8 cellular contexts compared by ENCODE assay signal in genomic region chr16:22297871-22298733, GRCh38. TPM values are rescaled to one million over a fixed set of nuclear protein-coding genes. Genes with fewer than 3 reads are reported as not detected.
A peak's percentile ranks its signal among the peaks of the same experiment; 100 is the strongest.
DNase-seq lines count a peak whose midpoint lies in the region; ATAC-seq and TF ChIP-seq lines count a peak whose summit lies in the region.

No MANE protein-coding gene starts in this region.

- H3K27me3 ChIP-seq in ACC112 (ENCODE audit: insufficient read depth, low read length) (no peaks in the 10 kb centered on the region), left lung (no peaks in the 10 kb centered on the region)

- H3K4me1 ChIP-seq in ACC112 (ENCODE audit: control insufficient read depth, insufficient read depth, low read length, unreplicated experiment), result peaks cover 6% of the 10 kb centered on the region
- H3K4me1 ChIP-seq in left lung, result peaks cover 0 to 37% of the 10 kb centered on the region in 2 donors

- H3K36me3 ChIP-seq in ACC112 (ENCODE audit: insufficient read depth, low read length), result no peaks in the 10 kb centered on the region
- peaks cover 0 to 20% of the 10 kb centered on the region in 2 donors for H3K36me3 ChIP-seq in left lung

- H2AFZ ChIP-seq in ACC112 (ENCODE audit: low read length, unreplicated experiment), result no peak overlapping the region

- no peaks in the 10 kb centered on the region for H3K9me3 ChIP-seq in left lung

- TF ChIP-seq CTCF in left lung (IDR thresholded peaks at IDR 0.05), result no peak

- H3K4me3 ChIP-seq in ACC112 (ENCODE audit: low read depth, low read length) (peak overlapping the region; percentile 94), left lung (peak overlapping the region; percentile 84 to 98)

- intact Hi-C loops in left lung (cut with DNase I), result loop anchor here in 1 of 2 donors (5.0 kb wide), 1 partner anchor 101 kb away; no protein-coding TSS in a partner anchor

- peak; percentile 84 for DNase-seq in NCI-H510A treated with DMSO at 0.1 percent for 48 hours (lab: John Stamatoyannopoulos, UW)
- peak; percentile 81 for DNase-seq in activated CD4-positive, alpha-beta T cell treated with anti-CD3 and anti-CD28 coated beads for 48 hours
- peak; percentile 98 for DNase-seq in dedifferentiated amniotic fluid mesenchymal stem cell (ENCODE audit: extremely low spot score)
- peak in 1 of 2 donors; percentile 70 for DNase-seq in left lung
- peak; percentile 51 for DNase-seq in stimulated activated CD4-positive, alpha-beta T cell treated with anti-CD3 and anti-CD28 coated beads, Interleukin-2, amount 100 ng/mL, for 4 hours (ENCODE audit: low read depth)

- H3K27ac ChIP-seq in ACC112 (ENCODE audit: low read depth, low read length), result peak overlapping the region; percentile 96
- H3K27ac ChIP-seq in left lung, result peak overlapping the region; percentile 86 to 92

- ATAC-seq in GM18867 (IDR thresholded peaks at IDR 0.05; ENCODE audit: unreplicated experiment) (peak; percentile 25), HG03439 (IDR thresholded peaks at IDR 0.05; ENCODE audit: unreplicated experiment) (peak; percentile 38), left lung (peak; percentile 20)

- H3K79me2 ChIP-seq in ACC112 (ENCODE audit: control insufficient read depth, insufficient read depth, low read length, unreplicated experiment), result peaks cover 17% of the 10 kb centered on the region

RNA-seq across cellular contexts. Expression of gene POLR3E, which starts 0.9 kb away (rescaled TPM):
- total RNA-seq in left lung, result 10 to 100 TPM; 29.2 to 44.3 TPM
